In genomic region chr9:116494815-116495634, GRCh38 we compare ENCODE assay signal across 8 cellular contexts.
DNase-seq lines count a peak whose midpoint lies in the region; ATAC-seq and TF ChIP-seq lines count a peak whose summit lies in the region.

No MANE protein-coding gene starts in this region.

- no peaks in the 10 kb centered on the region for H3K9me3 Mint-ChIP-seq in activated naive CD8-positive, alpha-beta T cell treated with anti-CD3 and anti-CD28 coated beads, Interleukin-2, amount 50 U/mL, for 24 hours
- H3K9me3 Mint-ChIP-seq in natural killer cell: peaks cover 6% of the 10 kb centered on the region in 2 donors

- no peaks in the 10 kb centered on the region for H3K27me3 Mint-ChIP-seq in activated naive CD8-positive, alpha-beta T cell treated with anti-CD3 and anti-CD28 coated beads, Interleukin-2, amount 50 U/mL, for 24 hours
- H3K27me3 Mint-ChIP-seq in natural killer cell (ENCODE audit: low read depth in 2 of 2): no peaks in the 10 kb centered on the region

- H3K27ac ChIP-seq in vagina: no peak overlapping the region

- no peaks in the 10 kb centered on the region for H3K9me3 ChIP-seq in vagina

- peaks cover 14% of the 10 kb centered on the region for H3K4me1 ChIP-seq in vagina

- no peaks in the 10 kb centered on the region for H3K27me3 ChIP-seq in vagina

- DNase-seq in Right ventricle myocardium inferior (ENCODE audit: missing footprints): no peak
- no peak for DNase-seq in left cardiac atrium
- DNase-seq in activated naive CD8-positive, alpha-beta T cell treated with anti-CD3 and anti-CD28 coated beads, Interleukin-2, amount 50 U/mL, for 24 hours: peak; percentile 29
- peak; percentile 58 for DNase-seq in left lobe of liver (ENCODE audit: low spot score)
- DNase-seq in vagina (ENCODE audit: extremely low spot score in 2 of 2): no peak
- DNase-seq in amniotic stem cell (lab: John Stamatoyannopoulos, UW): no peak
- no peak for DNase-seq in natural killer cell

- no peak overlapping the region for H3K4me3 Mint-ChIP-seq in activated naive CD8-positive, alpha-beta T cell treated with anti-CD3 and anti-CD28 coated beads, Interleukin-2, amount 50 U/mL, for 24 hours
- H3K4me3 Mint-ChIP-seq in natural killer cell: no peak overlapping the region

- intact Hi-C loops in Right ventricle myocardium inferior (cut with DNase I): loop anchor here (1.0 to 5.0 kb wide), 3 partner anchors 77 to 343 kb away; partner anchors contain the start of gene PAPPA
- intact Hi-C loops in left cardiac atrium (cut with DNase I): loop anchor here in 1 of 2 donors (5.0 to 10.0 kb wide), 3 partner anchors 72 to 343 kb away; partner anchors contain the start of gene PAPPA
- intact Hi-C loops in vagina (cut with DNase I): loop anchor here (5.0 kb wide), 1 partner anchor 343 kb away; the partner anchor contains the start of gene PAPPA
- intact Hi-C loops in natural killer cell (cut with micrococcal nuclease): no loop called here

- H3K27ac Mint-ChIP-seq in activated naive CD8-positive, alpha-beta T cell treated with anti-CD3 and anti-CD28 coated beads, Interleukin-2, amount 50 U/mL, for 24 hours: no peak overlapping the region
- no peak overlapping the region for H3K27ac Mint-ChIP-seq in natural killer cell

- TF ChIP-seq POLR2A in vagina (IDR thresholded peaks at IDR 0.05): no peak

- no peak overlapping the region for H3K4me3 ChIP-seq in vagina

- no peak for TF ChIP-seq EP300 in Ishikawa (IDR thresholded peaks at IDR 0.05; ENCODE audit: borderline replicate concordance)

- no peaks in the 10 kb centered on the region for H3K4me1 Mint-ChIP-seq in activated naive CD8-positive, alpha-beta T cell treated with anti-CD3 and anti-CD28 coated beads, Interleukin-2, amount 50 U/mL, for 24 hours
- no peaks in the 10 kb centered on the region for H3K4me1 Mint-ChIP-seq in natural killer cell

- peak; percentile 47 for TF ChIP-seq RAD21 in Ishikawa (IDR thresholded peaks at IDR 0.05; ENCODE audit: low read depth)

- TF ChIP-seq CTCF in vagina (IDR thresholded peaks at IDR 0.05) (peak in 2 of 3 experiments; percentile 23 to 44), natural killer cell (IDR thresholded peaks at IDR 0.05) (no peak)

- ATAC-seq in Right ventricle myocardium inferior (peak; percentile 45), left cardiac atrium (no peak), left lobe of liver (peak; percentile 94), natural killer cell (no peak)
- ATAC-seq in activated naive CD8-positive, alpha-beta T cell treated with anti-CD3 and anti-CD28 coated beads, Interleukin-2, amount 50 U/mL, for 24 hours: no peak

- no peaks in the 10 kb centered on the region for H3K36me3 Mint-ChIP-seq in activated naive CD8-positive, alpha-beta T cell treated with anti-CD3 and anti-CD28 coated beads, Interleukin-2, amount 50 U/mL, for 24 hours (ENCODE audit: low read depth)
- no peaks in the 10 kb centered on the region for H3K36me3 Mint-ChIP-seq in natural killer cell

- no peaks in the 10 kb centered on the region for H3K36me3 ChIP-seq in vagina

TF ChIP-seq in Ishikawa, 13 proteins besides CTCF, POLR2A, EP300 and RAD21:
- TF ChIP-seq ZBTB7A (IDR thresholded peaks at IDR 0.05; ENCODE audit: low read depth): no peak
- no peak for TF ChIP-seq USF1 (IDR thresholded peaks at IDR 0.05)
- no peak for TF ChIP-seq MAX (IDR thresholded peaks at IDR 0.05)
- no peak for TF ChIP-seq NFIC (IDR thresholded peaks at IDR 0.05)
- TF ChIP-seq EGR1 (IDR thresholded peaks at IDR 0.05): no peak
- TF ChIP-seq TAF1 (IDR thresholded peaks at IDR 0.05; ENCODE audit: low read depth): no peak
- no peak for TF ChIP-seq TCF12 (IDR thresholded peaks at IDR 0.05; ENCODE audit: low read depth)
- TF ChIP-seq FOXM1 (IDR thresholded peaks at IDR 0.05; ENCODE audit: borderline replicate concordance, low read depth): no peak
- no peak for TF ChIP-seq CEBPB (IDR thresholded peaks at IDR 0.05)
- TF ChIP-seq YY1 (IDR thresholded peaks at IDR 0.05; ENCODE audit: low read depth): no peak
- TF ChIP-seq REST (IDR thresholded peaks at IDR 0.05; ENCODE audit: low read depth): no peak
- no peak for TF ChIP-seq CREB1 (IDR thresholded peaks at IDR 0.05; ENCODE audit: low read depth)
- TF ChIP-seq TEAD4 (IDR thresholded peaks at IDR 0.05): no peak
TF ChIP-seq in Ishikawa: peak in this region for 0.

Comparison
In these comparisons a context has a peak if more than half of its experiments do, and no peak if none do; other contexts are left out.
1. ATAC-seq: peak in Right ventricle myocardium inferior (single experiment) and left lobe of liver (single experiment); none in left cardiac atrium (0 of 2), activated naive CD8-positive, alpha-beta T cell treated with anti-CD3 and anti-CD28 coated beads, Interleukin-2, amount 50 U/mL, for 24 hours (single experiment) and natural killer cell (0 of 3).
2. DNase-seq: peak in activated naive CD8-positive, alpha-beta T cell treated with anti-CD3 and anti-CD28 coated beads, Interleukin-2, amount 50 U/mL, for 24 hours (single experiment) and left lobe of liver (single experiment); none in Right ventricle myocardium inferior (single experiment), left cardiac atrium (single experiment), vagina (0 of 2), amniotic stem cell (single experiment) and natural killer cell (single experiment).